Comparison of ENCODE assay signal across 8 cellular contexts in the genomic region with DNA sequence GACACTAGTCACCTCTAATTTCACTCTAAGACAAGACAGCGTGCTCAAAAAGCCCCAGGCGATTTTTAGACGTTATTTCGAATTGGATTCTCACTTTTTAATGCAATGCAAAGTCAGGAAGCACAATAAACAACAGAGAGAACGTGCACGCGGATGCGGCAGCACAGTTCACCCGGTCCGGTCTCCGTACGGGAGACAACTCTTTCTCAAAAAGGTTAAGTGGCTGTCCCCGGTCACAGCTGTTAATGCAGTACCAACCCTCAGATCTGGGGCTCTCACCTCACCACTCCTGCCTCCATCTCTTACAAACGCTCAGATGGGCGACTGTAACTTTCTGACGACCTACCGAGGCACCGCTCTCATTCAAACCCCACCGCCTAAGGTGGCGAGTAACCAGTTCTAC. TPM values are rescaled to one million over a fixed set of nuclear protein-coding genes. Genes with fewer than 3 reads are reported as not detected.
A peak's percentile ranks its signal among the peaks of the same experiment; 100 is the strongest.
DNase-seq lines count a peak whose midpoint lies in the region; ATAC-seq and TF ChIP-seq lines count a peak whose summit lies in the region.

No MANE protein-coding gene starts in this region.

- H3K36me3 ChIP-seq in naive thymus-derived CD4-positive, alpha-beta T cell (ENCODE audit: control insufficient read depth in 2 of 3, insufficient read depth in 3 of 3, low read length in 3 of 3): peaks cover 0 to 7% (median 0%) of the 10 kb centered on the region in 3 experiments

- DNase-seq in A172 (ENCODE audit: low spot score) (peak; percentile 1), NOMO-1 treated with dmso at 0.1 percent for 144 hours (lab: John Stamatoyannopoulos, UW; ENCODE audit: unreplicated experiment) (peak; percentile 47), dorsolateral prefrontal cortex (no peak), iPS-NIHi11 (ENCODE audit: low spot score) (no peak), NCI-H2107 (lab: John Stamatoyannopoulos, UW) (no peak)
- no peak for DNase-seq in naive thymus-derived CD4-positive, alpha-beta T cell

- peak overlapping the region; percentile 87 to 100 (median 98) for H3K27ac ChIP-seq in dorsolateral prefrontal cortex
- peak overlapping the region; percentile 94 for H3K27ac ChIP-seq in naive thymus-derived CD4-positive, alpha-beta T cell (ENCODE audit: low read depth, low read length)

- intact Hi-C loops in dorsolateral prefrontal cortex (cut with DNase I): loop anchor here (5.0 to 10.0 kb wide), 2 partner anchors 89 to 91 kb away; no protein-coding TSS in a partner anchor
- intact Hi-C loops in naive thymus-derived CD4-positive, alpha-beta T cell (cut with micrococcal nuclease): loop anchor here (1.0 to 5.0 kb wide), 11 partner anchors 9 to 1666 kb away; a partner anchor contains a TSS

- peaks cover 0 to 3% (median 0%) of the 10 kb centered on the region in 11 donors for H3K9me3 Mint-ChIP-seq in naive thymus-derived CD4-positive, alpha-beta T cell

- H3K4me1 Mint-ChIP-seq in naive thymus-derived CD4-positive, alpha-beta T cell: peaks cover 21 to 54% (median 41%) of the 10 kb centered on the region in 7 donors

- CTCF ChIA-PET in naive thymus-derived CD4-positive, alpha-beta T cell (lab: Charles Lee): no interaction called here

- peak overlapping the region; percentile 90 to 100 (median 98) for H3K4me3 Mint-ChIP-seq in naive thymus-derived CD4-positive, alpha-beta T cell

- peaks cover 32 to 34% of the 10 kb centered on the region in 2 donors for H3K4me1 ChIP-seq in naive thymus-derived CD4-positive, alpha-beta T cell (ENCODE audit: control insufficient read depth in 2 of 2, insufficient read depth in 2 of 2, low read length in 2 of 2)

- TF ChIP-seq CTCF in dorsolateral prefrontal cortex (IDR thresholded peaks at IDR 0.05 in 54 of 56, conservative IDR thresholded peaks at IDR 0.05 in 2 of 56; ENCODE audit: low read depth in 1 of 56, partially characterized antibody in 56 of 56): no peak

- no peaks in the 10 kb centered on the region for H3K9me3 ChIP-seq in naive thymus-derived CD4-positive, alpha-beta T cell (ENCODE audit: control insufficient read depth in 2 of 3, low read length in 3 of 3)

- peaks cover 0 to 2% (median 0%) of the 10 kb centered on the region in 5 donors for H3K27me3 Mint-ChIP-seq in naive thymus-derived CD4-positive, alpha-beta T cell

- ATAC-seq in GM18519 (IDR thresholded peaks at IDR 0.05; ENCODE audit: low FRiP score, unreplicated experiment) (peak; percentile 5), HG02798 (IDR thresholded peaks at IDR 0.05; ENCODE audit: poor library complexity, unreplicated experiment) (no peak)
- ATAC-seq in naive thymus-derived CD4-positive, alpha-beta T cell: no peak

- H3K4me3 ChIP-seq in dorsolateral prefrontal cortex: peak overlapping the region; percentile 61 to 100 (median 92)
- peak overlapping the region; percentile 85 for H3K4me3 ChIP-seq in naive thymus-derived CD4-positive, alpha-beta T cell (ENCODE audit: low read length)

- peak overlapping the region; percentile 87 to 99 (median 92) for H3K27ac Mint-ChIP-seq in naive thymus-derived CD4-positive, alpha-beta T cell

- H3K27me3 ChIP-seq in dorsolateral prefrontal cortex: no peaks in the 10 kb centered on the region
- no peaks in the 10 kb centered on the region for H3K27me3 ChIP-seq in naive thymus-derived CD4-positive, alpha-beta T cell (ENCODE audit: control insufficient read depth in 2 of 2, insufficient read depth in 2 of 2, low read length in 2 of 2)

- peaks cover 0 to 5% (median 0%) of the 10 kb centered on the region in 5 donors for H3K36me3 Mint-ChIP-seq in naive thymus-derived CD4-positive, alpha-beta T cell

- POLR2A ChIA-PET in naive thymus-derived CD4-positive, alpha-beta T cell (lab: Charles Lee): interaction anchor here (0.7 to 3.2 kb wide), 9 partner anchors 10 to 509 kb away, joined by 3 to 14 read pairs (median 4); a partner anchor contains a TSS

RNA-seq across cellular contexts. Expression of a gene that starts 1.2 kb away (rescaled TPM):
- 124 and 125 TPM in 2 replicates for total RNA-seq in A172 (2014; rRNA removed; shearing (Covaris generic))
- 100 to 1,000 TPM; 230 to 550 (median 304) TPM for total RNA-seq in dorsolateral prefrontal cortex
- total RNA-seq in naive thymus-derived CD4-positive, alpha-beta T cell: 100 to 1,000 TPM; 236 to 417 (median 288) TPM
- 100 to 1,000 TPM; 234 to 322 TPM for polyA plus RNA-seq in naive thymus-derived CD4-positive, alpha-beta T cell

RNA-seq across cellular contexts. Expression of a gene that starts 53.4 kb away (rescaled TPM):
- total RNA-seq in A172 (2014; rRNA removed; shearing (Covaris generic)): 17.9 and 20.0 TPM in 2 replicates
- 10 to 100 TPM; 13.1 to 89.0 (median 52.6) TPM for total RNA-seq in dorsolateral prefrontal cortex
- total RNA-seq in naive thymus-derived CD4-positive, alpha-beta T cell: under 1 TPM in 2 of 5 experiments, not detected in 3; 0.35 TPM
- not detected for polyA plus RNA-seq in naive thymus-derived CD4-positive, alpha-beta T cell

Comparison
In these comparisons a context has a peak if more than half of its experiments do, and no peak if none do; other contexts are left out.
1. DNase-seq: peak in A172 (single experiment) and NOMO-1 treated with dmso at 0.1 percent for 144 hours (single experiment); none in dorsolateral prefrontal cortex (0 of 10), naive thymus-derived CD4-positive, alpha-beta T cell (0 of 9), iPS-NIHi11 (single experiment) and NCI-H2107 (single experiment).
2. RNA of a gene that starts 53.4 kb away (total RNA-seq): 13.1 to 89.0 TPM in dorsolateral prefrontal cortex and 17.9 to 20.0 TPM in A172; 0.35 TPM in naive thymus-derived CD4-positive, alpha-beta T cell; every median in the first group is over 10 times any median in the second.